Comparison of ENCODE assay signal across 9 cellular contexts in genomic region chr4:137531951-137532868, GRCh38. TPM values are rescaled to one million over a fixed set of nuclear protein-coding genes. Genes with fewer than 3 reads are reported as not detected.
DNase-seq lines count a peak whose midpoint lies in the region; ATAC-seq and TF ChIP-seq lines count a peak whose summit lies in the region.
"Had no signal": no experiment of that assay in that cellular context is flagged by ENCODE, and none has a peak within 500 bp of the region (broad histone marks: within the 10 kb centered on the region; RNA-seq: fewer than 3 reads in every experiment).

Gene PCDH18 (minus strand): TSS chr4:137532494. CDS start chr4:137532088, 406 bp downstream.

- peak; percentile 61 for ATAC-seq in HG03066 (IDR thresholded peaks at IDR 0.05; ENCODE audit: low read depth, unreplicated experiment)

- H3K9me3 Mint-ChIP-seq in type B pancreatic cell: peaks cover 6% of the 10 kb centered on the region

- H3K4me1 Mint-ChIP-seq in type B pancreatic cell (ENCODE audit: unreplicated experiment): peaks cover 9% of the 10 kb centered on the region

- peaks cover 15% of the 10 kb centered on the region for H3K4me1 ChIP-seq in mesodermal cell (ENCODE audit: control insufficient read depth, insufficient read depth, low read length, poor library complexity, severe bottlenecking)

- no peaks in the 10 kb centered on the region for H3K27me3 Mint-ChIP-seq in type B pancreatic cell

- WGBS in mesodermal cell (ENCODE audit: insufficient coverage in 2 of 2), 2 experiments: 0% methylated on average over 17 of the region's 28 CpGs

- H3K4me3 ChIP-seq in mesodermal cell (ENCODE audit: extremely low read depth, insufficient read depth, low read length, poor library complexity, severe bottlenecking): peak within 1 kb of the TSS; percentile 76

- CTCF ChIA-PET in RWPE1 (lab: Yijun Ruan, JAX): no interaction called here

- peak; percentile 22 for DNase-seq in stimulated activated CD4-positive, alpha-beta T cell treated with anti-CD3 and anti-CD28 coated beads, Interleukin-1b, Interleukin-23, amount 100 ng/mL, for 48 hours
- no peak for DNase-seq in stimulated activated CD4-positive, alpha-beta T cell treated with anti-CD3 and anti-CD28 coated beads, Interleukin-12 subunit alpha, Interleukin-12 subunit beta, amount 100 ng/mL, for 4 hours
- peak; percentile 25 for DNase-seq in RWPE1 (ENCODE audit: low spot score)
- DNase-seq in epidermal melanocyte (ENCODE audit: insufficient read length, low spot score): peak; percentile 53
- DNase-seq in type B pancreatic cell (ENCODE audit: extremely low spot score, unreplicated experiment): peak; percentile 79
- no peak for DNase-seq in NCI-H2196 (lab: John Stamatoyannopoulos, UW; ENCODE audit: unreplicated experiment)

- TF ChIP-seq CTCF in RWPE1 (conservative IDR thresholded peaks at IDR 0.05; ENCODE audit: low read depth): no peak
- no peak for TF ChIP-seq CTCF in type B pancreatic cell (conservative IDR thresholded peaks at IDR 0.05)

- H3K27ac Mint-ChIP-seq in type B pancreatic cell: no peak within 1 kb of the TSS
- H3K27ac Mint-ChIP-seq: nephron had no signal

- no peaks in the 10 kb centered on the region for H3K9me3 ChIP-seq in mesodermal cell (ENCODE audit: control insufficient read depth, low read length)

- H3K36me3 Mint-ChIP-seq in type B pancreatic cell: peaks cover 37% of the 10 kb centered on the region

- POLR2A ChIA-PET in RWPE1 (lab: Yijun Ruan, JAX; ENCODE audit: low non-redundant PET): no interaction called here

- H3K4me3 Mint-ChIP-seq in type B pancreatic cell: no peak within 1 kb of the TSS

- H3K27ac ChIP-seq in RWPE1: peak within 1 kb of the TSS; percentile 75
- H3K27ac ChIP-seq in mesodermal cell (ENCODE audit: low read depth, low read length, severe bottlenecking): peak within 1 kb of the TSS; percentile 89

- peaks cover 27% of the 10 kb centered on the region for H3K36me3 ChIP-seq in mesodermal cell (ENCODE audit: control insufficient read depth, insufficient read depth, low read length)

RNA-seq across cellular contexts. Expression of gene PCDH18, which starts in this region (rescaled TPM):
- 47.9 TPM for polyA plus RNA-seq in mesodermal cell (2013, experiment 1 of 2)
- 43.3 TPM for polyA plus RNA-seq in mesodermal cell (2013, experiment 2 of 2)
- 7.1 and 91.8 TPM in 2 replicates for total RNA-seq in type B pancreatic cell (ENCODE audit: low replicate concordance)

Comparison
In these comparisons a context has a peak if more than half of its experiments do, and no peak if none do; other contexts are left out.
1. DNase-seq: peak in stimulated activated CD4-positive, alpha-beta T cell treated with anti-CD3 and anti-CD28 coated beads, Interleukin-1b, Interleukin-23, amount 100 ng/mL, for 48 hours (single experiment), RWPE1 (single experiment), epidermal melanocyte (single experiment) and type B pancreatic cell (single experiment); none in stimulated activated CD4-positive, alpha-beta T cell treated with anti-CD3 and anti-CD28 coated beads, Interleukin-12 subunit alpha, Interleukin-12 subunit beta, amount 100 ng/mL, for 4 hours (single experiment) and NCI-H2196 (single experiment).